15 cellular contexts compared by ENCODE assay signal in genomic region chr7:137948845-137949330, GRCh38. TPM values are rescaled to one million over a fixed set of nuclear protein-coding genes. Genes with fewer than 3 reads are reported as not detected.
A peak's percentile ranks its signal among the peaks of the same experiment; 100 is the strongest.
DNase-seq lines count a peak whose midpoint lies in the region; ATAC-seq, FAIRE-seq and TF ChIP-seq lines count a peak whose summit lies in the region.
"Had no signal": no experiment of that assay in that cellular context is flagged by ENCODE, and none has a peak within 500 bp of the region (broad histone marks: within the 10 kb centered on the region; RNA-seq: fewer than 3 reads in every experiment).

No MANE protein-coding gene starts in this region.

- H3K4me1 ChIP-seq in small intestine (ENCODE audit: control insufficient read depth in 2 of 2, insufficient read depth in 1 of 2, low read depth in 1 of 2, low read length in 1 of 2): peaks cover 24% of the 10 kb centered on the region in 2 donors

- DNase-seq in left lobe of liver (ENCODE audit: low spot score): no peak
- peak; percentile 94 for DNase-seq in small intestine
- no peak for DNase-seq in activated CD4-positive, alpha-beta T cell treated with anti-CD3 and anti-CD28 coated beads for 1 hour
- DNase-seq: ACHN; CD8-positive, alpha-beta T cell; MM.1S; NCI-H1930; NCI-H2171 treated with DMSO at 0.1 percent for 48 hours; NCI-H510A had no signal

- peaks cover 0 to 2% of the 10 kb centered on the region in 2 donors for H3K36me3 ChIP-seq in small intestine (ENCODE audit: control insufficient read depth in 2 of 2, insufficient read depth in 2 of 2, low read length in 2 of 2)

- no peaks in the 10 kb centered on the region for H3K9me3 ChIP-seq in small intestine (ENCODE audit: control insufficient read depth, low read depth)

- no peak overlapping the region for H3K4me3 ChIP-seq in small intestine (ENCODE audit: low read depth in 1 of 2, low read length in 2 of 2)

- TF ChIP-seq CTCF in C4-2B (conservative IDR thresholded peaks at IDR 0.05): no peak
- TF ChIP-seq CTCF in VCaP (conservative IDR thresholded peaks at IDR 0.05): no peak

- ATAC-seq in left lobe of liver (peak; percentile 65), HG02970 (IDR thresholded peaks at IDR 0.05; ENCODE audit: low FRiP score, unreplicated experiment) (no peak), GM21576 (IDR thresholded peaks at IDR 0.05; ENCODE audit: unreplicated experiment) (no peak)
- ATAC-seq: CD8-positive, alpha-beta T cell had no signal

- FAIRE-seq in small intestine (lab: Jason Lieb, UNC): no peak
- FAIRE-seq: H1, RCC 7860 had no signal

- H3K27me3 ChIP-seq in small intestine (ENCODE audit: control insufficient read depth in 2 of 2, insufficient read depth in 2 of 2, low read length in 2 of 2): no peaks in the 10 kb centered on the region

- H3K27ac ChIP-seq in C4-2B: peak overlapping the region; percentile 99
- peak overlapping the region; percentile 91 for H3K27ac ChIP-seq in VCaP
- H3K27ac ChIP-seq in small intestine (ENCODE audit: low read depth in 1 of 2, low read length in 1 of 2): peak overlapping the region; percentile 58 to 81

- 23 to 66% (median 37%) methylated on average over 6 of the region's 6 CpGs for WGBS in small intestine, 3 donors

RNA-seq across cellular contexts. Expression of gene CREB3L2, which starts 53.0 kb away (rescaled TPM):
- total RNA-seq in left lobe of liver: 27.1 TPM
- 10 to 100 TPM in 2 of 3 donors, 1 to 10 TPM in 1; 8.9 to 11.7 (median 11.0) TPM for polyA plus RNA-seq in small intestine
